In genomic region chr7:147523056-147523455, GRCh38 we compare ENCODE assay signal across 16 cellular contexts.
"Had no signal": no experiment of that assay in that cellular context is flagged by ENCODE, and none has a peak within 500 bp of the region (broad histone marks: within the 10 kb centered on the region; RNA-seq: fewer than 3 reads in every experiment).

No MANE protein-coding gene starts in this region.

- H3K9me3 ChIP-seq: gastrocnemius medialis, right lobe of liver, thyroid gland, upper lobe of right lung had no signal

- H3K27ac ChIP-seq: epithelial cell of prostate, gastrocnemius medialis, right lobe of liver, thyroid gland, upper lobe of right lung had no signal

- DNase-seq: activated CD4-positive, alpha-beta memory T cell treated with anti-CD3 and anti-CD28 coated beads for 36 hours; activated CD4-positive, alpha-beta T cell treated with anti-CD3 and anti-CD28 coated beads for 48 hours; activated naive CD4-positive, alpha-beta T cell treated with Interleukin-2 at 50 U/mL for 16 hours; activated naive CD8-positive, alpha-beta T cell treated with anti-CD3 and anti-CD28 coated beads for 36 hours; activated T-cell treated with anti-CD3 and anti-CD28 coated beads, Interleukin-2, amount 50 U/mL, for 48 hours; amygdala; gastrocnemius medialis; posterior cingulate gyrus; right lobe of liver; small intestine; stimulated activated CD4-positive, alpha-beta T cell treated with anti-CD3 and anti-CD28 coated beads, Interleukin-15, amount 100 ng/mL, for 24 hours; stimulated activated CD4-positive, alpha-beta T cell treated with anti-CD3 and anti-CD28 coated beads, Interleukin-2, amount 100 ng/mL, for 48 hours; stimulated activated naive CD4-positive, alpha-beta T cell; thyroid gland; upper lobe of right lung had no signal

- H3K36me3 ChIP-seq: gastrocnemius medialis, right lobe of liver, thyroid gland, upper lobe of right lung had no signal

- ATAC-seq: gastrocnemius medialis, right lobe of liver, upper lobe of right lung had no signal

- H3K4me1 ChIP-seq: gastrocnemius medialis, right lobe of liver, thyroid gland, upper lobe of right lung had no signal

- H3K4me3 ChIP-seq: gastrocnemius medialis, right lobe of liver, thyroid gland, upper lobe of right lung had no signal

- H3K27me3 ChIP-seq: gastrocnemius medialis, right lobe of liver, thyroid gland, upper lobe of right lung had no signal
